ENCODE assay signal across 8 cellular contexts in the genomic region with DNA sequence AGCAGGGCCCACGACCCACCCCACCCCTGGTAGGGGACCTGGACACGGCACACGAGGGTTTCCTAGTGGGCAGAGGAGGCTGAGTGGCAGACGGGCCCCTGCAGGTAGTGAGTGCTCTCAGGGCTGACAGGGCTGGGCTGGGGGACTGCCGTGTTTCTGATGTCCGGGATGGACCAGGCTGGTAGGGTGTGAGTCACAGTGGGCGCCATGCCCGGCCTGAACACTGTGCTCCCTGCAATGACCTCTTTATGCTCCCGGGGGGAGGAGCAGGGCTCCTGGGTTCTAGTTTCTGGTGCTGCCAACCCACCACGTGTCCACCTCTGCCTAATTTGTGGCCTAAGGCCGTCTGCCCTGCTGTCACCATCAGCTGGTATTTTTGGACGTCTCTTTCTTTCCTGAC. TPM values are rescaled to one million over a fixed set of nuclear protein-coding genes. Genes with fewer than 3 reads are reported as not detected.
DNase-seq lines count a peak whose midpoint lies in the region; ATAC-seq and TF ChIP-seq lines count a peak whose summit lies in the region.

No MANE protein-coding gene starts in this region.

- CTCF ChIA-PET in Caco-2 (lab: Charles Lee) (interaction anchor here (1.1 kb wide), 1 partner anchor 105 kb away, joined by 4 read pairs; no protein-coding TSS in a partner anchor), RWPE1 (lab: Yijun Ruan, JAX) (interaction anchor here (0.6 kb wide), 1 partner anchor 1589 kb away, joined by 3 read pairs; no protein-coding TSS in a partner anchor)
- CTCF ChIA-PET in naive thymus-derived CD4-positive, alpha-beta T cell (lab: Charles Lee), result no interaction called here

- H3K27me3 Mint-ChIP-seq in Caco-2 (ENCODE audit: insufficient read depth, unreplicated experiment), result peaks cover 8% of the 10 kb centered on the region
- H3K27me3 Mint-ChIP-seq in naive thymus-derived CD4-positive, alpha-beta T cell, result peaks cover 34 to 51% (median 43%) of the 10 kb centered on the region in 5 donors
- H3K27me3 Mint-ChIP-seq in T-helper 2 cell treated with Interferon-gamma antibody and Interleukin-4, amounts not matched to agents 5 μg/mL and 100 μg/mL, for 36 hours (ENCODE audit: low read depth), result peaks cover 39% of the 10 kb centered on the region

- H3K9me3 Mint-ChIP-seq in Caco-2 (ENCODE audit: unreplicated experiment), result no peaks in the 10 kb centered on the region
- H3K9me3 Mint-ChIP-seq in naive thymus-derived CD4-positive, alpha-beta T cell, result peaks cover 0 to 5% (median 0%) of the 10 kb centered on the region in 11 donors
- H3K9me3 Mint-ChIP-seq in T-helper 2 cell treated with Interferon-gamma antibody and Interleukin-4, amounts not matched to agents 5 μg/mL and 100 μg/mL, for 36 hours, result no peaks in the 10 kb centered on the region

- H3K9me3 ChIP-seq in Caco-2 (no peaks in the 10 kb centered on the region), fibroblast of lung (ENCODE audit: control insufficient read depth, insufficient read depth, low read depth, low read length) (no peaks in the 10 kb centered on the region)
- H3K9me3 ChIP-seq in naive thymus-derived CD4-positive, alpha-beta T cell (ENCODE audit: control insufficient read depth in 2 of 3, low read length in 3 of 3), result no peaks in the 10 kb centered on the region

- H3K27me3 ChIP-seq in Caco-2 (replicated peaks; ENCODE audit: control insufficient read depth, insufficient read depth, low read length) (no peaks in the 10 kb centered on the region), fibroblast of lung (ENCODE audit: control insufficient read depth, insufficient read depth, low read length) (no peaks in the 10 kb centered on the region)
- H3K27me3 ChIP-seq in naive thymus-derived CD4-positive, alpha-beta T cell (ENCODE audit: control insufficient read depth in 2 of 2, insufficient read depth in 2 of 2, low read length in 2 of 2), result peaks cover 0 to 3% of the 10 kb centered on the region in 2 donors

- intact Hi-C loops in Caco-2 (cut with micrococcal nuclease; ENCODE audit: unreplicated experiment), result no loop called here
- intact Hi-C loops in naive thymus-derived CD4-positive, alpha-beta T cell (cut with micrococcal nuclease), result no loop called here

- DNase-seq in Caco-2 (no peak), RWPE1 (ENCODE audit: low spot score) (peak; percentile 92), fibroblast of lung (ENCODE audit: low read depth in 2 of 2) (peak; percentile 78 to 81), NCI-H526 (lab: John Stamatoyannopoulos, UW) (no peak), NCI-H1436 treated with DMSO at 0.1 percent for 48 hours (lab: John Stamatoyannopoulos, UW) (no peak)
- no peak for DNase-seq in naive thymus-derived CD4-positive, alpha-beta T cell
- DNase-seq in T-helper 2 cell treated with Interferon-gamma antibody and Interleukin-4, amounts not matched to agents 5 μg/mL and 100 μg/mL, for 36 hours (ENCODE audit: low spot score), result no peak
- no peak for DNase-seq in effector CD8-positive, alpha-beta T cell (lab: John Stamatoyannopoulos, UW)

- no peak overlapping the region for H2AFZ ChIP-seq in fibroblast of lung (ENCODE audit: low read length)

- peak overlapping the region; percentile 80 for H3K9ac ChIP-seq in fibroblast of lung (ENCODE audit: insufficient read depth, low read length)

- POLR2A ChIA-PET in Caco-2 (lab: Charles Lee), result no interaction called here
- POLR2A ChIA-PET in RWPE1 (lab: Yijun Ruan, JAX; ENCODE audit: low non-redundant PET), result no interaction called here
- POLR2A ChIA-PET in naive thymus-derived CD4-positive, alpha-beta T cell (lab: Charles Lee), result no interaction called here

- no TSS peak for BruUV-seq in Caco-2 (replicated peaks; lab: Mats Ljungman, UMichigan)

- H3K36me3 ChIP-seq in Caco-2 (ENCODE audit: control insufficient read depth, insufficient read depth, low read length) (no peaks in the 10 kb centered on the region), fibroblast of lung (ENCODE audit: control insufficient read depth, insufficient read depth, low read length) (peaks cover 15% of the 10 kb centered on the region)
- no peaks in the 10 kb centered on the region for H3K36me3 ChIP-seq in naive thymus-derived CD4-positive, alpha-beta T cell (ENCODE audit: control insufficient read depth in 2 of 3, insufficient read depth in 3 of 3, low read length in 3 of 3)

- peaks cover 81% of the 10 kb centered on the region for H3K79me2 ChIP-seq in fibroblast of lung (ENCODE audit: control insufficient read depth, insufficient read depth, low read length)

- peaks cover 32% of the 10 kb centered on the region for H3K36me3 Mint-ChIP-seq in Caco-2 (ENCODE audit: insufficient read depth, unreplicated experiment)
- H3K36me3 Mint-ChIP-seq in naive thymus-derived CD4-positive, alpha-beta T cell, result peaks cover 0 to 9% (median 0%) of the 10 kb centered on the region in 5 donors
- H3K36me3 Mint-ChIP-seq in T-helper 2 cell treated with Interferon-gamma antibody and Interleukin-4, amounts not matched to agents 5 μg/mL and 100 μg/mL, for 36 hours (ENCODE audit: low read depth), result no peaks in the 10 kb centered on the region

- peaks cover 56% of the 10 kb centered on the region for H3K4me1 ChIP-seq in Caco-2
- peaks cover 39% of the 10 kb centered on the region for H3K4me1 ChIP-seq in fibroblast of lung (ENCODE audit: control insufficient read depth, extremely low read depth, insufficient read depth, low read length)
- H3K4me1 ChIP-seq in naive thymus-derived CD4-positive, alpha-beta T cell (ENCODE audit: control insufficient read depth in 2 of 2, insufficient read depth in 2 of 2, low read length in 2 of 2), result no peaks in the 10 kb centered on the region

- TF ChIP-seq CTCF in Caco-2 (IDR thresholded peaks at IDR 0.05; ENCODE audit: insufficient read depth in 1 of 2, low read depth in 1 of 2, low read length in 1 of 2, severe bottlenecking in 1 of 2, unreplicated experiment in 1 of 2), result no peak
- TF ChIP-seq CTCF in RWPE1 (conservative IDR thresholded peaks at IDR 0.05; ENCODE audit: low read depth), result no peak
- TF ChIP-seq CTCF in fibroblast of lung (conservative IDR thresholded peaks at IDR 0.05 in 1 of 2, IDR thresholded peaks at IDR 0.05 in 1 of 2; ENCODE audit: low read depth in 1 of 2, low read length in 2 of 2), result no peak

- H3K27ac ChIP-seq in RWPE1 (peak overlapping the region; percentile 99), fibroblast of lung (ENCODE audit: insufficient read depth, low read length) (peak overlapping the region; percentile 83)
- no peak overlapping the region for H3K27ac ChIP-seq in naive thymus-derived CD4-positive, alpha-beta T cell (ENCODE audit: low read depth, low read length)

- peak overlapping the region; percentile 75 for H3K27ac Mint-ChIP-seq in Caco-2 (ENCODE audit: unreplicated experiment)
- H3K27ac Mint-ChIP-seq in naive thymus-derived CD4-positive, alpha-beta T cell, result no peak overlapping the region
- no peak overlapping the region for H3K27ac Mint-ChIP-seq in T-helper 2 cell treated with Interferon-gamma antibody and Interleukin-4, amounts not matched to agents 5 μg/mL and 100 μg/mL, for 36 hours

- ATAC-seq in naive thymus-derived CD4-positive, alpha-beta T cell, result no peak

- H3K4me1 Mint-ChIP-seq in Caco-2 (ENCODE audit: low read depth, unreplicated experiment), result peaks cover 41% of the 10 kb centered on the region
- peaks cover 6 to 18% (median 15%) of the 10 kb centered on the region in 7 donors for H3K4me1 Mint-ChIP-seq in naive thymus-derived CD4-positive, alpha-beta T cell
- H3K4me1 Mint-ChIP-seq in T-helper 2 cell treated with Interferon-gamma antibody and Interleukin-4, amounts not matched to agents 5 μg/mL and 100 μg/mL, for 36 hours (ENCODE audit: low read depth), result peaks cover 9% of the 10 kb centered on the region

- H3K4me3 ChIP-seq in Caco-2 (ENCODE audit: low read depth, low read length) (peak overlapping the region; percentile 53), fibroblast of lung (replicated peaks in 1 of 4; ENCODE audit: control extremely low read depth in 1 of 4, insufficient read depth in 1 of 4, low read depth in 3 of 4, low read length in 4 of 4) (peak overlapping the region; percentile 62 to 84 (median 66))
- H3K4me3 ChIP-seq in naive thymus-derived CD4-positive, alpha-beta T cell (ENCODE audit: low read length), result no peak overlapping the region

- H3K4me3 Mint-ChIP-seq in Caco-2 (ENCODE audit: unreplicated experiment), result peak overlapping the region; percentile 73
- peak overlapping the region in 6 of 10 donors; percentile 20 to 54 (median 30) for H3K4me3 Mint-ChIP-seq in naive thymus-derived CD4-positive, alpha-beta T cell
- no peak overlapping the region for H3K4me3 Mint-ChIP-seq in T-helper 2 cell treated with Interferon-gamma antibody and Interleukin-4, amounts not matched to agents 5 μg/mL and 100 μg/mL, for 36 hours

- peak overlapping the region; percentile 92 for H3K4me2 ChIP-seq in fibroblast of lung (ENCODE audit: extremely low read depth, insufficient read depth, low read length)

- no peaks in the 10 kb centered on the region for H4K20me1 ChIP-seq in fibroblast of lung (ENCODE audit: control insufficient read depth, extremely low read depth, insufficient read depth, low read length)

RNA-seq across cellular contexts. Expression of a gene that starts 26.3 kb away (rescaled TPM):
- total RNA-seq in Caco-2 (2022), result 69.7 and 83.5 TPM in 2 replicates
- 18.2 and 41.1 TPM in 2 replicates for total RNA-seq in fibroblast of lung
- polyA plus RNA-seq in fibroblast of lung, result 28.1 and 31.0 TPM in 2 replicates
- 71.0 and 72.1 TPM in 2 replicates for polyA plus RNA-seq in fibroblast of lung (2012)
- 114 and 139 TPM in 2 replicates for polyA minus RNA-seq in fibroblast of lung (ENCODE audit: low replicate concordance)
- total RNA-seq in naive thymus-derived CD4-positive, alpha-beta T cell, result 1 to 10 TPM in 1 of 5 experiments, under 1 TPM in 2, not detected in 2; 0.24 to 1.3 (median 0.34) TPM
- polyA plus RNA-seq in naive thymus-derived CD4-positive, alpha-beta T cell, result not detected

Comparison
In these comparisons a context has a peak if more than half of its experiments do, and no peak if none do; other contexts are left out.
1. DNase-seq: peak in RWPE1 (single experiment) and fibroblast of lung (2 of 2); none in Caco-2 (0 of 2), naive thymus-derived CD4-positive, alpha-beta T cell (0 of 9), T-helper 2 cell treated with Interferon-gamma antibody and Interleukin-4, amounts not matched to agents 5 μg/mL and 100 μg/mL, for 36 hours (single experiment), NCI-H526 (0 of 2), NCI-H1436 treated with DMSO at 0.1 percent for 48 hours (single experiment) and effector CD8-positive, alpha-beta T cell (single experiment).